9 cellular contexts compared by ENCODE assay signal in genomic region chr19:14003279-14004051, GRCh38. TPM values are rescaled to one million over a fixed set of nuclear protein-coding genes. Genes with fewer than 3 reads are reported as not detected.
DNase-seq lines count a peak whose midpoint lies in the region; ATAC-seq and TF ChIP-seq lines count a peak whose summit lies in the region.
"Had no signal": no experiment of that assay in that cellular context is flagged by ENCODE, and none has a peak within 500 bp of the region (broad histone marks: within the 10 kb centered on the region; RNA-seq: fewer than 3 reads in every experiment).

No MANE protein-coding gene starts in this region.

- no peaks in the 10 kb centered on the region for H3K27me3 Mint-ChIP-seq in CD8-positive, alpha-beta T cell (ENCODE audit: low read depth)

- ATAC-seq in CD8-positive, alpha-beta T cell: no peak
- no peak for ATAC-seq in GM19023 (IDR thresholded peaks at IDR 0.05; ENCODE audit: unreplicated experiment)
- no peak for ATAC-seq in GM18907 (IDR thresholded peaks at IDR 0.05; ENCODE audit: unreplicated experiment)

- TF ChIP-seq CTCF in CD8-positive, alpha-beta T cell (IDR thresholded peaks at IDR 0.05): no peak
- TF ChIP-seq CTCF in prostate gland (IDR thresholded peaks at IDR 0.05) (no peak), brain microvascular endothelial cell (IDR thresholded peaks at IDR 0.05; ENCODE audit: low read depth, low read length, missing control alignments) (no peak)

- H3K4me1 ChIP-seq in CD8-positive, alpha-beta T cell (ENCODE audit: insufficient read depth, low read length): peaks cover 60% of the 10 kb centered on the region
- H3K4me1 ChIP-seq in esophagus (ENCODE audit: control insufficient read depth in 2 of 2, insufficient read depth in 2 of 2, low read length in 1 of 2): peaks cover 0 to 5% of the 10 kb centered on the region in 2 donors
- no peaks in the 10 kb centered on the region for H3K4me1 ChIP-seq in prostate gland (replicated peaks)

- H3K4me3 ChIP-seq in CD8-positive, alpha-beta T cell (ENCODE audit: low read depth, low read length): no peak overlapping the region
- H3K4me3 ChIP-seq in SK-N-MC: no peak overlapping the region
- no peak overlapping the region for H3K4me3 ChIP-seq in esophagus (ENCODE audit: low read depth in 1 of 2, low read length in 2 of 2)
- no peak overlapping the region for H3K4me3 ChIP-seq in prostate gland
- no peak overlapping the region for H3K4me3 ChIP-seq in brain microvascular endothelial cell (ENCODE audit: low read depth, low read length)

- H3K9ac ChIP-seq in SK-N-MC (ENCODE audit: insufficient read length): peak overlapping the region; percentile 60

- H3K4me1 Mint-ChIP-seq in CD8-positive, alpha-beta T cell (ENCODE audit: low read depth): peaks cover 57% of the 10 kb centered on the region

- TF ChIP-seq POLR2A in prostate gland (IDR thresholded peaks at IDR 0.05): no peak

- H3K9me3 Mint-ChIP-seq in CD8-positive, alpha-beta T cell: no peaks in the 10 kb centered on the region

- WGBS in esophagus, 2 donors: 41% methylated on average over 10 of the region's 10 CpGs
- WGBS in prostate gland: 41% methylated on average over 10 of the region's 10 CpGs

- H3K36me3 ChIP-seq in CD8-positive, alpha-beta T cell (ENCODE audit: insufficient read depth, low read length): no peaks in the 10 kb centered on the region
- H3K36me3 ChIP-seq in SK-N-MC (ENCODE audit: insufficient read depth, low read length) (peaks cover 6% of the 10 kb centered on the region), esophagus (ENCODE audit: control insufficient read depth in 2 of 2, insufficient read depth in 2 of 2, low read length in 1 of 2) (no peaks in the 10 kb centered on the region), prostate gland (no peaks in the 10 kb centered on the region), brain microvascular endothelial cell (replicated peaks) (no peaks in the 10 kb centered on the region)

- H3K36me3 Mint-ChIP-seq in CD8-positive, alpha-beta T cell: peaks cover 10% of the 10 kb centered on the region

- peak overlapping the region; percentile 59 for H3K27ac ChIP-seq in CD8-positive, alpha-beta T cell (ENCODE audit: low read depth, low read length)
- H3K27ac ChIP-seq in SK-N-MC (peak overlapping the region; percentile 80), esophagus (ENCODE audit: low read depth in 2 of 2, low read length in 1 of 2) (peak overlapping the region; percentile 74 to 96), prostate gland (peak overlapping the region; percentile 59 to 99), brain microvascular endothelial cell (no peak overlapping the region)

- POLR2A ChIA-PET in CD8-positive, alpha-beta T cell (lab: Charles Lee): interaction anchor here (0.9 to 11.9 kb wide), 8 partner anchors 11 to 70 kb away, joined by 3 to 85 read pairs (median 4); partner anchors contain the start of genes DCAF15 and IL27RA

- intact Hi-C loops in CD8-positive, alpha-beta T cell (cut with DNase I, micrococcal nuclease): loop anchor here in 1 of 2 experiments (10.0 kb wide), 1 partner anchor 849 kb away; the partner anchor contains the start of genes IER2 and STX10
- intact Hi-C loops in prostate gland (cut with DNase I): loop anchor here (2.0 kb wide), 1 partner anchor 51 kb away; the partner anchor contains the start of gene DCAF15

- no peaks in the 10 kb centered on the region for H3K27me3 ChIP-seq in CD8-positive, alpha-beta T cell (ENCODE audit: insufficient read depth, low read length)
- H3K27me3 ChIP-seq in esophagus (ENCODE audit: control insufficient read depth in 1 of 2, insufficient read depth in 2 of 2, low read length in 2 of 2) (no peaks in the 10 kb centered on the region), prostate gland (replicated peaks; ENCODE audit: insufficient read depth) (no peaks in the 10 kb centered on the region), brain microvascular endothelial cell (replicated peaks) (no peaks in the 10 kb centered on the region)

- CTCF ChIA-PET in CD8-positive, alpha-beta T cell (lab: Charles Lee): interaction anchor here (0.7 to 1.3 kb wide), 2 partner anchors 19 to 26 kb away, joined by 3 to 4 read pairs; no protein-coding TSS in a partner anchor

- peak overlapping the region; percentile 58 for H3K4me3 Mint-ChIP-seq in CD8-positive, alpha-beta T cell

- peak overlapping the region; percentile 94 for H3K27ac Mint-ChIP-seq in CD8-positive, alpha-beta T cell

- H3K9me3 ChIP-seq in CD8-positive, alpha-beta T cell (ENCODE audit: low read length): no peaks in the 10 kb centered on the region
- H3K9me3 ChIP-seq in SK-N-MC (ENCODE audit: low read depth, low read length) (0 out of 2 replicates have a peak, but pooled peaks cover 2% of the 10 kb centered on the region), esophagus (ENCODE audit: control insufficient read depth in 2 of 2, insufficient read depth in 1 of 2, low read depth in 1 of 2, low read length in 1 of 2) (no peaks in the 10 kb centered on the region), prostate gland (no peaks in the 10 kb centered on the region)

- in situ Hi-C loops in brain microvascular endothelial cell (cut with HindIII; ENCODE audit: low pct_ligation_motif_present, low sequenced_read_pairs): no loop called here

- DNase-seq in CD8-positive, alpha-beta T cell: no peak
- DNase-seq in SK-N-MC (ENCODE audit: low read depth, low spot score) (no peak), prostate gland (ENCODE audit: low spot score) (no peak), brain microvascular endothelial cell (no peak), NOMO-1 treated with DMSO at 0.1 percent for 48 hours (lab: John Stamatoyannopoulos, UW; ENCODE audit: unreplicated experiment) (no peak)
- DNase-seq: NCI-H510A had no signal

RNA-seq across cellular contexts. Expression of gene RFX1, which starts 2.7 kb away (rescaled TPM):
- total RNA-seq in CD8-positive, alpha-beta T cell: 10 to 100 TPM; 11.2 to 13.0 TPM
- 1 to 10 TPM; 3.8 to 6.6 TPM for polyA plus RNA-seq in esophagus
- 10 to 100 TPM in 1 of 2 donors, 1 to 10 TPM in 1; 9.2 to 12.7 TPM for total RNA-seq in prostate gland

RNA-seq across cellular contexts. Expression of gene RLN3, which starts 24.5 kb away (rescaled TPM):
- not detected for total RNA-seq in CD8-positive, alpha-beta T cell
- not detected for polyA plus RNA-seq in esophagus
- not detected for total RNA-seq in prostate gland

RNA-seq across cellular contexts. Expression of gene IL27RA, which starts 28.1 kb away (rescaled TPM):
- 10 to 100 TPM; 25.4 to 25.7 TPM for total RNA-seq in CD8-positive, alpha-beta T cell
- polyA plus RNA-seq in esophagus: 1 to 10 TPM; 1.3 to 2.3 TPM
- total RNA-seq in prostate gland: 1 to 10 TPM; 4.7 to 8.3 TPM

RNA-seq across cellular contexts. Expression of gene DCAF15, which starts 51.2 kb away (rescaled TPM):
- 100 to 1,000 TPM in 1 of 2 experiments, 10 to 100 TPM in 1; 86.5 to 101 TPM for total RNA-seq in CD8-positive, alpha-beta T cell
- 10 to 100 TPM; 31.6 to 50.5 TPM for polyA plus RNA-seq in esophagus
- 10 to 100 TPM; 18.6 to 47.4 TPM for total RNA-seq in prostate gland

RNA-seq across cellular contexts. Expression of gene PALM3, which starts 58.4 kb away (rescaled TPM):
- total RNA-seq in CD8-positive, alpha-beta T cell: not detected
- polyA plus RNA-seq in esophagus: under 1 TPM; 0.08 to 0.45 TPM
- total RNA-seq in prostate gland: 10 to 100 TPM in 1 of 2 donors, 1 to 10 TPM in 1; 1.8 to 16.1 TPM
